Comparison of ENCODE assay signal across 7 cellular contexts in the genomic region with DNA sequence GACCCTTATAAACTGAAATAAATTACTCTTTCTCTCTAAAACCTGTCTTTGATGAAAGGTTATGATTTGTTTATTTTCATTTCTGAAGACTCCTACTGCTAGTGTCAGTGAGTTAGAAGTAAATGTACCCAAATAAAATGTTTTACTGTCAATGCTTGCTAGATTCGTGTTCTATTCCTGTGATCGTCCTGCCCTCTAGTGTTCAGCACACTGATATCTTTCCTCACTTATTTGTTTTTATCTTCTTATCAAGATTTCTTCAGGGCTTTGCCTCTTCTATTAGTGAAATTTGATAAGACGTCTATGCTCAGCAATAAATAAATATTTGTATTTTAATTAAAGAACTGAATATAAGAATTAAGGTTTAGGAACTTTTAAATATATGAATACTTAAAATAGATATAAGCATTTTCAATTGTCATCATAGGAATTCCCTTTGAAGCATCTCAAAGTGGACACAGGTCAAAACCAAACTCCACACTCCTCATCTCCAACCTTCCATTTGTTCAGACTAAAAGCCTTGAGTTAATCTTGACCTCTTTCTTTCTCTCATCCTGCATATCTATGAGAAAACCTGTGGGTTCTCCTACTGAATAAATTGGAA.
A peak's percentile ranks its signal among the peaks of the same experiment; 100 is the strongest.
DNase-seq lines count a peak whose midpoint lies in the region; ATAC-seq and TF ChIP-seq lines count a peak whose summit lies in the region.

No MANE protein-coding gene starts in this region.

- DNase-seq in GM10266 (ENCODE audit: extremely low spot score) (peak; percentile 22), Kasumi-1 (lab: John Stamatoyannopoulos, UW) (peak; percentile 60 to 87), T1000 (lab: John Stamatoyannopoulos, UW) (peak; percentile 90), iPS-NIHi11 (ENCODE audit: low spot score) (peak; percentile 49), germinal center (ENCODE audit: low spot score) (no peak), activated T-cell treated with anti-CD3 and anti-CD28 coated beads for 4 hours (no peak), omental fat pad (ENCODE audit: low spot score) (no peak)

- ATAC-seq in omental fat pad (ENCODE audit: low FRiP score), result no peak

- TF ChIP-seq CTCF in GM10266 (IDR thresholded peaks at IDR 0.05; ENCODE audit: control insufficient read depth, insufficient read depth, low read depth, missing control alignments) (peak; percentile 49), omental fat pad (IDR thresholded peaks at IDR 0.05) (no peak)

Comparison
In these comparisons a context has a peak if more than half of its experiments do, and no peak if none do; other contexts are left out.
1. DNase-seq: peak in GM10266 (single experiment), Kasumi-1 (2 of 2), T1000 (single experiment) and iPS-NIHi11 (single experiment); none in germinal center (single experiment), activated T-cell treated with anti-CD3 and anti-CD28 coated beads for 4 hours (single experiment) and omental fat pad (single experiment).